ENCODE assay signal across 16 cellular contexts in genomic region chr3:167167491-167167890, GRCh38.
A peak's percentile ranks its signal among the peaks of the same experiment; 100 is the strongest.
DNase-seq lines count a peak whose midpoint lies in the region; ATAC-seq and TF ChIP-seq lines count a peak whose summit lies in the region.
"Had no signal": no experiment of that assay in that cellular context is flagged by ENCODE, and none has a peak within 500 bp of the region (broad histone marks: within the 10 kb centered on the region; RNA-seq: fewer than 3 reads in every experiment).

No MANE protein-coding gene starts in this region.

- H3K27ac ChIP-seq in cardiac muscle cell (peak overlapping the region; percentile 48), heart right ventricle (peak overlapping the region in 7 of 10 donors; percentile 1 to 75 (median 69))
- H3K27ac ChIP-seq: BLaER1 treated with 17β-estradiol and CSF1 and Interleukin-3, amounts not matched to agents 10 nM and 100 nM had no signal

- peak overlapping the region in 2 of 3 experiments; percentile 86 to 87 for H3K27ac Mint-ChIP-seq in nephron
- H3K27ac Mint-ChIP-seq: CD4-positive, alpha-beta T cell; H9 had no signal

- 41 to 43% methylated on average over 3 of the region's 3 CpGs for WGBS in heart right ventricle, 2 donors

- H3K36me3 ChIP-seq in cardiac muscle cell (no peaks in the 10 kb centered on the region), heart right ventricle (no peaks in the 10 kb centered on the region)
- H3K36me3 ChIP-seq: BLaER1 treated with 17β-estradiol and CSF1 and Interleukin-3, amounts not matched to agents 10 nM and 100 nM had no signal

- no peaks in the 10 kb centered on the region for H3K27me3 Mint-ChIP-seq in nephron (ENCODE audit: low read depth)
- H3K27me3 Mint-ChIP-seq: CD4-positive, alpha-beta T cell had no signal

- no peak overlapping the region for H3K4me3 Mint-ChIP-seq in nephron
- H3K4me3 Mint-ChIP-seq: CD4-positive, alpha-beta T cell; H9 had no signal

- no peaks in the 10 kb centered on the region for H3K9me3 ChIP-seq in cardiac muscle cell (ENCODE audit: low read depth)
- peaks cover 0 to under 1% (median 0%) of the 10 kb centered on the region in 11 donors for H3K9me3 ChIP-seq in heart right ventricle
- H3K9me3 ChIP-seq: BLaER1 treated with 17β-estradiol and CSF1 and Interleukin-3, amounts not matched to agents 10 nM and 100 nM had no signal

- H3K4me3 ChIP-seq in cardiac muscle cell (no peak overlapping the region), heart right ventricle (no peak overlapping the region)
- H3K4me3 ChIP-seq: BLaER1 treated with 17β-estradiol and CSF1 and Interleukin-3, amounts not matched to agents 10 nM and 100 nM; GM12878 had no signal

- no peaks in the 10 kb centered on the region for H3K36me3 Mint-ChIP-seq in nephron (ENCODE audit: low read depth)

- TF ChIP-seq CTCF in cardiac muscle cell (IDR thresholded peaks at IDR 0.05; ENCODE audit: low read depth, low read length) (no peak), heart right ventricle (IDR thresholded peaks at IDR 0.05) (no peak), nephron (IDR thresholded peaks at IDR 0.05; ENCODE audit: unreplicated experiment in 3 of 3) (no peak)

- no peaks in the 10 kb centered on the region for H3K27me3 ChIP-seq in cardiac muscle cell
- no peaks in the 10 kb centered on the region for H3K27me3 ChIP-seq in heart right ventricle
- H3K27me3 ChIP-seq: BLaER1 treated with 17β-estradiol and CSF1 and Interleukin-3, amounts not matched to agents 10 nM and 100 nM had no signal

- intact Hi-C loops in Right ventricle myocardium inferior (cut with DNase I): loop anchor here (5.0 kb wide), 1 partner anchor 140 kb away; no protein-coding TSS in a partner anchor
- intact Hi-C loops in heart right ventricle (cut with DNase I): loop anchor here in 1 of 10 donors (10.0 kb wide), 1 partner anchor 137 kb away; no protein-coding TSS in a partner anchor

- no peak for ATAC-seq in Right ventricle myocardium inferior
- ATAC-seq in heart right ventricle: peak in 6 of 8 donors; percentile 30 to 62 (median 52)
- ATAC-seq: GM12878 had no signal

- peaks cover 16% of the 10 kb centered on the region for H3K4me1 ChIP-seq in cardiac muscle cell (ENCODE audit: low read depth)
- H3K4me1 ChIP-seq in heart right ventricle: peaks cover 0 to 35% (median 22%) of the 10 kb centered on the region in 9 donors

- DNase-seq in cardiac muscle cell (ENCODE audit: low read depth in 1 of 2, low spot score in 1 of 2): peak in 1 of 2 donors; percentile 17
- no peak for DNase-seq in Right ventricle myocardium inferior (ENCODE audit: missing footprints)
- DNase-seq in heart right ventricle: no peak
- no peak for DNase-seq in kidney glomerular epithelial cell (lab: John Stamatoyannopoulos, UW)
- DNase-seq in stimulated activated CD4-positive, alpha-beta T cell treated with anti-CD3 and anti-CD28 coated beads, Interleukin-4, amount 100 ng/mL, for 24 hours: no peak
- DNase-seq in glomerular visceral epithelial cell (ENCODE audit: extremely low spot score): no peak
- DNase-seq: ACHN; Calu3; CD4-positive, alpha-beta T cell; DMS79; GOT3; H9; IMR-90 had no signal

- peaks cover 27% of the 10 kb centered on the region for H3K4me1 Mint-ChIP-seq in nephron

- H3K9me3 Mint-ChIP-seq in nephron: no peaks in the 10 kb centered on the region
- H3K9me3 Mint-ChIP-seq: CD4-positive, alpha-beta T cell; H9 had no signal
